7 cellular contexts compared by ENCODE assay signal in the genomic region with DNA sequence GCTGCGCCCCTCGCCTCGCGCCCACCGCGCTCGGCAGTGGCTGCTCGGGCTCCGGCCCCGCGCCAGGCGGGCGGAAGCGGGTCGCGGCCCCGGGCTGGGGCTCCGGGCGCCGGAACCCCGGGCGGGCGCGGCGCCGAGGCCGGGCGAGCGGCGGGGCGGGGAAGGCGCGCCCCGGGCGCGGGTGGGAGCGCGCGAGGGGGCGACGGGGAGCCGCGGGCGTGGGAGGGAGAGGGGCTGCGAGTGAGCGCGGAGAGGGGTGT. TPM values are rescaled to one million over a fixed set of nuclear protein-coding genes. Genes with fewer than 3 reads are reported as not detected.
DNase-seq lines count a peak whose midpoint lies in the region; ATAC-seq and TF ChIP-seq lines count a peak whose summit lies in the region.

No MANE protein-coding gene starts in this region.

- ATAC-seq in GM21723 (IDR thresholded peaks at IDR 0.05; ENCODE audit: unreplicated experiment) (peak; percentile 37), HG02642 (IDR thresholded peaks at IDR 0.05; ENCODE audit: poor library complexity, unreplicated experiment) (no peak)
- ATAC-seq in stimulated activated memory B cell treated with anti-CD40 and anti-IgM and Interleukin-4, amounts not matched to agents 10 μg/mL and 1 μg/mL and 100 μg/mL, for 72 hours: no peak

- TF ChIP-seq CTCF in glutamatergic neuron (IDR thresholded peaks at IDR 0.05; ENCODE audit: partially characterized antibody, unreplicated experiment): no peak

- H3K27me3 Mint-ChIP-seq in glutamatergic neuron (ENCODE audit: unreplicated experiment): peaks cover 11% of the 10 kb centered on the region
- H3K27me3 Mint-ChIP-seq in stimulated activated memory B cell treated with anti-CD40 and anti-IgM and Interleukin-4, amounts not matched to agents 10 μg/mL and 1 μg/mL and 100 μg/mL, for 72 hours: peaks cover 74% of the 10 kb centered on the region

- H3K4me3 Mint-ChIP-seq in glutamatergic neuron (ENCODE audit: unreplicated experiment): peak overlapping the region; percentile 84
- peak overlapping the region; percentile 85 for H3K4me3 Mint-ChIP-seq in stimulated activated memory B cell treated with anti-CD40 and anti-IgM and Interleukin-4, amounts not matched to agents 10 μg/mL and 1 μg/mL and 100 μg/mL, for 72 hours

- peaks cover 14% of the 10 kb centered on the region for H3K9me3 Mint-ChIP-seq in glutamatergic neuron (ENCODE audit: unreplicated experiment)
- H3K9me3 Mint-ChIP-seq in stimulated activated memory B cell treated with anti-CD40 and anti-IgM and Interleukin-4, amounts not matched to agents 10 μg/mL and 1 μg/mL and 100 μg/mL, for 72 hours: no peaks in the 10 kb centered on the region

- no peaks in the 10 kb centered on the region for H3K9me3 ChIP-seq in SJSA1 (replicated peaks)

- H3K36me3 ChIP-seq in SJSA1: peaks cover 22% of the 10 kb centered on the region

- no peaks in the 10 kb centered on the region for H3K27me3 ChIP-seq in SJSA1 (replicated peaks)

- peak overlapping the region; percentile 94 for H3K4me3 ChIP-seq in SJSA1

- DNase-seq in SJSA1 (ENCODE audit: low read depth in 1 of 2, low spot score in 2 of 2) (no peak), glutamatergic neuron (no peak), SHP77 treated with DMSO at 0.1 percent for 48 hours (lab: John Stamatoyannopoulos, UW) (no peak), NCI-H1092 (lab: John Stamatoyannopoulos, UW) (no peak)

- H3K36me3 Mint-ChIP-seq in glutamatergic neuron (ENCODE audit: unreplicated experiment): peaks cover 4% of the 10 kb centered on the region
- no peaks in the 10 kb centered on the region for H3K36me3 Mint-ChIP-seq in stimulated activated memory B cell treated with anti-CD40 and anti-IgM and Interleukin-4, amounts not matched to agents 10 μg/mL and 1 μg/mL and 100 μg/mL, for 72 hours

- H3K27ac Mint-ChIP-seq in glutamatergic neuron (ENCODE audit: unreplicated experiment): peak overlapping the region; percentile 82
- no peak overlapping the region for H3K27ac Mint-ChIP-seq in stimulated activated memory B cell treated with anti-CD40 and anti-IgM and Interleukin-4, amounts not matched to agents 10 μg/mL and 1 μg/mL and 100 μg/mL, for 72 hours

- peaks cover 17% of the 10 kb centered on the region for H3K4me1 ChIP-seq in SJSA1 (replicated peaks)

- H3K27ac ChIP-seq in SJSA1: no peak overlapping the region; the same call in 1 of the 2 replicates

- H3K4me1 Mint-ChIP-seq in glutamatergic neuron (ENCODE audit: low read depth, unreplicated experiment): peaks cover 22% of the 10 kb centered on the region
- H3K4me1 Mint-ChIP-seq in stimulated activated memory B cell treated with anti-CD40 and anti-IgM and Interleukin-4, amounts not matched to agents 10 μg/mL and 1 μg/mL and 100 μg/mL, for 72 hours: peaks cover 29% of the 10 kb centered on the region

RNA-seq across cellular contexts. Expression of a gene that starts 0.5 kb away (rescaled TPM):
- total RNA-seq in SJSA1 (2014; rRNA removed; shearing (Covaris generic)): 37.9 and 96.5 TPM in 2 replicates
- 118 TPM for total RNA-seq in glutamatergic neuron (ENCODE audit: unreplicated experiment)
